In the genomic region with DNA sequence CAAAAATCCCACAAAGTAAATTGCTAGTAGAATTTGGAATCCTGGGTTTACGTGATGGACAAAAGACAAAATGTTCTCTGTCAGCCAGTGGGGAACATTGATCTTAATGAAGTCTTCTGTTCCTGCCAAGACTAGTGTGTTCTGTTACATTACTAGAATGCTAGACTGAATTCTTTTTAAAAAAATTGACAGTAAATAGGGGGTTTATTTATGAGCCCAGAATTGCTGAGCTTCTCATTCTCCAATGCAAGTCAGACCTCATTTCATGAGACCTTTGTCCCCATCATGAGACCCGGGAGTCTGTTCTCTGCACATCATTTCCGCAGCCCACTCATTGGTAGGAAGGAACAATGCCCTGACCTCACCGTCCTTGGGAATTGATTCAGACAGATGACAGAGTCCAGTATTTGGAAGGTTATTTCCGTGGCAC, we compare ENCODE assay signal across 18 cellular contexts.
DNase-seq lines count a peak whose midpoint lies in the region; ATAC-seq, FAIRE-seq and TF ChIP-seq lines count a peak whose summit lies in the region.
"Had no signal": no experiment of that assay in that cellular context is flagged by ENCODE, and none has a peak within 500 bp of the region (broad histone marks: within the 10 kb centered on the region; RNA-seq: fewer than 3 reads in every experiment).

No MANE protein-coding gene starts in this region.

- no peaks in the 10 kb centered on the region for H3K4me1 ChIP-seq in liver (ENCODE audit: control insufficient read depth in 4 of 4, insufficient read depth in 4 of 4, low read length in 3 of 4)
- no peaks in the 10 kb centered on the region for H3K4me1 ChIP-seq in HepG2 (ENCODE audit: insufficient read depth, low read length)
- H3K4me1 ChIP-seq in psoas muscle, result no peaks in the 10 kb centered on the region
- H3K4me1 ChIP-seq: A549 had no signal

- DNase-seq in HepG2 (ENCODE audit: low spot score), result no peak
- peak; percentile 50 for DNase-seq in glomerular endothelial cell (ENCODE audit: extremely low read depth, low read depth, low spot score)
- DNase-seq in psoas muscle, result no peak
- no peak for DNase-seq in NCI-H128 (lab: John Stamatoyannopoulos, UW; ENCODE audit: unreplicated experiment)
- DNase-seq in GM19240 (ENCODE audit: insufficient read length, low spot score), result no peak
- DNase-seq: activated CD8-positive, alpha-beta T cell treated with anti-CD3 and anti-CD28 coated beads, Interleukin-2, amount 10 ng/mL, durations not matched to agents 7 days and 5 days; CD4-positive, alpha-beta T cell; effector memory CD4-positive, alpha-beta T cell; NCI-H1694; NCI-H510A treated with DMSO at 0.1 percent for 48 hours; nucleus accumbens; stimulated activated CD4-positive, alpha-beta T cell treated with anti-CD3 and anti-CD28 coated beads, Interleukin-12 subunit alpha, Interleukin-12 subunit beta, amount 100 ng/mL, for 4 hours; stimulated activated naive CD8-positive, alpha-beta T cell treated with anti-CD3 and anti-CD28 coated beads, Interleukin-15, amount 100 ng/mL, for 72 hours had no signal

- H3K27ac ChIP-seq in liver (ENCODE audit: low read depth in 1 of 2, low read length in 2 of 2) (no peak overlapping the region), HepG2 (ENCODE audit: extremely low read length, insufficient read depth, low read length) (no peak overlapping the region), psoas muscle (peak overlapping the region; percentile 3)
- H3K27ac ChIP-seq: A549 had no signal

- H3K4me3 ChIP-seq in liver (ENCODE audit: low read depth in 1 of 3, low read length in 3 of 3), result no peak overlapping the region
- H3K4me3 ChIP-seq in HepG2 (replicated peaks in 1 of 3; ENCODE audit: insufficient read depth in 1 of 3, low read depth in 2 of 3, low read length in 3 of 3), result no peak overlapping the region
- H3K4me3 ChIP-seq in psoas muscle, result no peak overlapping the region
- H3K4me3 ChIP-seq: A549 had no signal

- TF ChIP-seq RAD21 in liver (IDR thresholded peaks at IDR 0.05), result no peak
- TF ChIP-seq RAD21 in HepG2 (CRISPR knock-in tag; IDR thresholded peaks at IDR 0.05), result no peak

- POLR2A ChIA-PET in HepG2 (lab: Yijun Ruan, JAX), result no interaction called here

- intact Hi-C loops in HepG2 (cut with micrococcal nuclease; ENCODE audit: unreplicated experiment), result no loop called here
- intact Hi-C loops in psoas muscle (cut with DNase I), result no loop called here

- no peaks in the 10 kb centered on the region for H3K79me2 ChIP-seq in HepG2 (ENCODE audit: insufficient read depth, low read length)

- H3K27me3 ChIP-seq in liver (ENCODE audit: control insufficient read depth in 4 of 4, insufficient read depth in 4 of 4, low read length in 3 of 4) (no peaks in the 10 kb centered on the region), HepG2 (ENCODE audit: control insufficient read depth in 1 of 2, insufficient read depth in 2 of 2, low read length in 2 of 2) (no peaks in the 10 kb centered on the region), psoas muscle (ENCODE audit: insufficient read depth in 3 of 3, low read length in 2 of 3) (no peaks in the 10 kb centered on the region)

- no peak for TF ChIP-seq EP300 in HepG2 (IDR thresholded peaks at IDR 0.05; ENCODE audit: low read depth in 2 of 2, low read length in 2 of 2)
- no peak for TF ChIP-seq EP300 in HepG2 (CRISPR knock-in tag; IDR thresholded peaks at IDR 0.05; ENCODE audit: borderline replicate concordance)

- H3K9me3 ChIP-seq in liver (ENCODE audit: control insufficient read depth in 4 of 4, low read length in 3 of 4), result no peaks in the 10 kb centered on the region
- no peaks in the 10 kb centered on the region for H3K9me3 ChIP-seq in HepG2 (ENCODE audit: low read length)
- no peaks in the 10 kb centered on the region for H3K9me3 ChIP-seq in psoas muscle
- H3K9me3 ChIP-seq: A549 had no signal

- in situ Hi-C loops in HepG2 (cut with HindIII; ENCODE audit: extremely low pct_ligation_motif_present, low pct_unique_long_range_greater_than_20kb), result no loop called here

- no peak overlapping the region for H3K9ac ChIP-seq in liver (ENCODE audit: low read depth in 1 of 2, low read length in 2 of 2)
- no peak overlapping the region for H3K9ac ChIP-seq in HepG2 (ENCODE audit: insufficient read depth, low read depth, low read length)

- no peak for TF ChIP-seq CTCF in liver (IDR thresholded peaks at IDR 0.05; ENCODE audit: low read depth, low read length, missing input control)
- TF ChIP-seq CTCF in HepG2 (CRISPR knock-in tag; IDR thresholded peaks at IDR 0.05), result no peak
- TF ChIP-seq CTCF in psoas muscle (IDR thresholded peaks at IDR 0.05), result no peak

- no TSS peak for BruUV-seq in HepG2 (replicated peaks; lab: Mats Ljungman, UMichigan)

- 74% methylated on average over 5 of the region's 5 CpGs for WGBS in liver
- WGBS in HepG2 (ENCODE audit: low lambda C conversion rate), result 92% methylated on average over 5 of the region's 5 CpGs
- 51 to 56% (median 51%) methylated on average over 5 of the region's 5 CpGs for WGBS in psoas muscle, 3 donors

- H3K4me2 ChIP-seq in HepG2 (ENCODE audit: low read depth, low read length), result no peak overlapping the region
- H3K4me2 ChIP-seq: A549 had no signal

- H3K36me3 ChIP-seq in liver (ENCODE audit: control insufficient read depth in 4 of 4, insufficient read depth in 3 of 4, low read depth in 1 of 4, low read length in 3 of 4), result peaks cover 8 to 55% (median 25%) of the 10 kb centered on the region in 4 donors
- peaks cover 22 to 58% of the 10 kb centered on the region in 2 experiments for H3K36me3 ChIP-seq in HepG2 (replicated peaks in 1 of 2; ENCODE audit: control insufficient read depth in 1 of 2, insufficient read depth in 2 of 2, low read length in 2 of 2)
- H3K36me3 ChIP-seq in psoas muscle (ENCODE audit: insufficient read depth in 1 of 2, low read depth in 1 of 2), result peaks cover 4 to 85% of the 10 kb centered on the region in 2 donors

- no peak for FAIRE-seq in HepG2 (lab: Jason Lieb, UNC)
- FAIRE-seq: A549, frontal cortex had no signal

- no peaks in the 10 kb centered on the region for H4K20me1 ChIP-seq in HepG2 (ENCODE audit: insufficient read depth, low read length)

- ATAC-seq in HepG2 (no peak), psoas muscle (peak in 3 of 4 donors; percentile 28 to 54 (median 45)), GM21423 (IDR thresholded peaks at IDR 0.05; ENCODE audit: unreplicated experiment) (no peak), GM21360 (IDR thresholded peaks at IDR 0.05; ENCODE audit: unreplicated experiment) (no peak)
- ATAC-seq: A549; activated CD8-positive, alpha-beta T cell treated with anti-CD3 and anti-CD28 coated beads, Interleukin-2, amount 10 ng/mL, durations not matched to agents 7 days and 5 days; stimulated activated naive CD8-positive, alpha-beta T cell treated with anti-CD3 and anti-CD28 coated beads, Interleukin-15, amount 100 ng/mL, for 72 hours had no signal

- CTCF ChIA-PET in HepG2 (lab: Yijun Ruan, JAX; ENCODE audit: low intra/inter-chr PET ratio, low total read pairs), result no interaction called here

- TF ChIP-seq POLR2A in HepG2 (IDR thresholded peaks at IDR 0.05; ENCODE audit: insufficient read depth in 1 of 2, low read depth in 2 of 2, low read length in 2 of 2), result no peak

- no peak overlapping the region for H2AFZ ChIP-seq in HepG2 (ENCODE audit: low read length)

TF ChIP-seq in liver, 16 proteins besides CTCF, POLR2A, EP300 and RAD21 (continues in another document):
- TF ChIP-seq, protein P1, sequence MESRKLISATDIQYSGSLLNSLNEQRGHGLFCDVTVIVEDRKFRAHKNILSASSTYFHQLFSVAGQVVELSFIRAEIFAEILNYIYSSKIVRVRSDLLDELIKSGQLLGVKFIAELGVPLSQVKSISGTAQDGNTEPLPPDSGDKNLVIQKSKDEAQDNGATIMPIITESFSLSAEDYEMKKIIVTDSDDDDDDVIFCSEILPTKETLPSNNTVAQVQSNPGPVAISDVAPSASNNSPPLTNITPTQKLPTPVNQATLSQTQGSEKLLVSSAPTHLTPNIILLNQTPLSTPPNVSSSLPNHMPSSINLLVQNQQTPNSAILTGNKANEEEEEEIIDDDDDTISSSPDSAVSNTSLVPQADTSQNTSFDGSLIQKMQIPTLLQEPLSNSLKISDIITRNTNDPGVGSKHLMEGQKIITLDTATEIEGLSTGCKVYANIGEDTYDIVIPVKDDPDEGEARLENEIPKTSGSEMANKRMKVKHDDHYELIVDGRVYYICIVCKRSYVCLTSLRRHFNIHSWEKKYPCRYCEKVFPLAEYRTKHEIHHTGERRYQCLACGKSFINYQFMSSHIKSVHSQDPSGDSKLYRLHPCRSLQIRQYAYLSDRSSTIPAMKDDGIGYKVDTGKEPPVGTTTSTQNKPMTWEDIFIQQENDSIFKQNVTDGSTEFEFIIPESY (IDR thresholded peaks at IDR 0.05), result no peak
- TF ChIP-seq YY1 (IDR thresholded peaks at IDR 0.05), result no peak
- TF ChIP-seq GABPA (IDR thresholded peaks at IDR 0.05 in 1 of 2, conservative IDR thresholded peaks at IDR 0.05 in 1 of 2), result no peak
- peak; percentile 78 for TF ChIP-seq NR2F2 (IDR thresholded peaks at IDR 0.05)
- TF ChIP-seq EGR1 (IDR thresholded peaks at IDR 0.05; ENCODE audit: low read depth in 2 of 2), result no peak
- TF ChIP-seq SP1 (IDR thresholded peaks at IDR 0.05), result peak; percentile 24
- TF ChIP-seq FOXA2 (IDR thresholded peaks at IDR 0.05), result no peak
- TF ChIP-seq FOXA1 (IDR thresholded peaks at IDR 0.05), result no peak

TF ChIP-seq in HepG2, 621 proteins besides CTCF, POLR2A, EP300 and RAD21:
- TF ChIP-seq ZNF550 (CRISPR knock-in tag; IDR thresholded peaks at IDR 0.05; ENCODE audit: borderline replicate concordance) (no peak), KLF12 (CRISPR knock-in tag; IDR thresholded peaks at IDR 0.05; ENCODE audit: borderline replicate concordance) (no peak), RNF2 (conservative IDR thresholded peaks at IDR 0.05; ENCODE audit: low read depth) (no peak), ZC3H4 (CRISPR knock-in tag; IDR thresholded peaks at IDR 0.05; ENCODE audit: borderline replicate concordance) (no peak)

Comparison
In these comparisons a context has a peak if more than half of its experiments do, and no peak if none do; other contexts are left out.
1. ATAC-seq: peak in psoas muscle (3 of 4); none in HepG2 (single experiment), GM21423 (single experiment) and GM21360 (single experiment).